ENCODE assay signal across 1 cellular context in genomic region chr1:182169203-182169602, GRCh38.
A peak's percentile ranks its signal among the peaks of the same experiment; 100 is the strongest.
TF ChIP-seq lines count a peak whose summit lies in the region.

No MANE protein-coding gene starts in this region.

TF ChIP-seq in K562, 482 proteins besides CTCF, POLR2A, EP300 and RAD21 (continued from another document and continues in another):
- TF ChIP-seq, protein P1, sequence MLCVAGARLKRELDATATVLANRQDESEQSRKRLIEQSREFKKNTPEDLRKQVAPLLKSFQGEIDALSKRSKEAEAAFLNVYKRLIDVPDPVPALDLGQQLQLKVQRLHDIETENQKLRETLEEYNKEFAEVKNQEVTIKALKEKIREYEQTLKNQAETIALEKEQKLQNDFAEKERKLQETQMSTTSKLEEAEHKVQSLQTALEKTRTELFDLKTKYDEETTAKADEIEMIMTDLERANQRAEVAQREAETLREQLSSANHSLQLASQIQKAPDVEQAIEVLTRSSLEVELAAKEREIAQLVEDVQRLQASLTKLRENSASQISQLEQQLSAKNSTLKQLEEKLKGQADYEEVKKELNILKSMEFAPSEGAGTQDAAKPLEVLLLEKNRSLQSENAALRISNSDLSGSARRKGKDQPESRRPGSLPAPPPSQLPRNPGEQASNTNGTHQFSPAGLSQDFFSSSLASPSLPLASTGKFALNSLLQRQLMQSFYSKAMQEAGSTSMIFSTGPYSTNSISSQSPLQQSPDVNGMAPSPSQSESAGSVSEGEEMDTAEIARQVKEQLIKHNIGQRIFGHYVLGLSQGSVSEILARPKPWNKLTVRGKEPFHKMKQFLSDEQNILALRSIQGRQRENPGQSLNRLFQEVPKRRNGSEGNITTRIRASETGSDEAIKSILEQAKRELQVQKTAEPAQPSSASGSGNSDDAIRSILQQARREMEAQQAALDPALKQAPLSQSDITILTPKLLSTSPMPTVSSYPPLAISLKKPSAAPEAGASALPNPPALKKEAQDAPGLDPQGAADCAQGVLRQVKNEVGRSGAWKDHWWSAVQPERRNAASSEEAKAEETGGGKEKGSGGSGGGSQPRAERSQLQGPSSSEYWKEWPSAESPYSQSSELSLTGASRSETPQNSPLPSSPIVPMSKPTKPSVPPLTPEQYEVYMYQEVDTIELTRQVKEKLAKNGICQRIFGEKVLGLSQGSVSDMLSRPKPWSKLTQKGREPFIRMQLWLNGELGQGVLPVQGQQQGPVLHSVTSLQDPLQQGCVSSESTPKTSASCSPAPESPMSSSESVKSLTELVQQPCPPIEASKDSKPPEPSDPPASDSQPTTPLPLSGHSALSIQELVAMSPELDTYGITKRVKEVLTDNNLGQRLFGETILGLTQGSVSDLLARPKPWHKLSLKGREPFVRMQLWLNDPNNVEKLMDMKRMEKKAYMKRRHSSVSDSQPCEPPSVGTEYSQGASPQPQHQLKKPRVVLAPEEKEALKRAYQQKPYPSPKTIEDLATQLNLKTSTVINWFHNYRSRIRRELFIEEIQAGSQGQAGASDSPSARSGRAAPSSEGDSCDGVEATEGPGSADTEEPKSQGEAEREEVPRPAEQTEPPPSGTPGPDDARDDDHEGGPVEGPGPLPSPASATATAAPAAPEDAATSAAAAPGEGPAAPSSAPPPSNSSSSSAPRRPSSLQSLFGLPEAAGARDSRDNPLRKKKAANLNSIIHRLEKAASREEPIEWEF (CRISPR knock-in tag; IDR thresholded peaks at IDR 0.05), result no peak
- TF ChIP-seq SNRNP70 (optimal IDR thresholded peaks at IDR 0.05; ENCODE audit: low read depth, low read length) (no peak), HCFC1 (IDR thresholded peaks at IDR 0.05; ENCODE audit: low read depth, low read length) (no peak), TBL1XR1 (IDR thresholded peaks at IDR 0.05; ENCODE audit: low read length in 2 of 2) (no peak), ETV5 (CRISPR knock-in tag; IDR thresholded peaks at IDR 0.05; ENCODE audit: low read depth) (no peak), HDAC6 (IDR thresholded peaks at IDR 0.05; ENCODE audit: low read depth, low read length) (no peak), HIVEP1 (CRISPR knock-in tag; IDR thresholded peaks at IDR 0.05) (no peak), ZBTB7A (IDR thresholded peaks at IDR 0.05; ENCODE audit: borderline replicate concordance, control insufficient read depth, low read depth, low read length) (no peak), CEBPB (tag; IDR thresholded peaks at IDR 0.05) (peak; percentile 50; the same call in 1 of the 2 replicates), HDAC1 (IDR thresholded peaks at IDR 0.05) (no peak), KLF10 (CRISPR knock-in tag; IDR thresholded peaks at IDR 0.05) (no peak), ZNF431 (CRISPR knock-in tag; IDR thresholded peaks at IDR 0.05) (no peak), DNMT1 (IDR thresholded peaks at IDR 0.05) (no peak), RAD51 (IDR thresholded peaks at IDR 0.05; ENCODE audit: borderline replicate concordance, low read depth) (peak; percentile 38; the same call in 1 of the 2 replicates), ZNF174 (CRISPR knock-in tag; IDR thresholded peaks at IDR 0.05) (no peak), ZNF384 (IDR thresholded peaks at IDR 0.05; ENCODE audit: low read depth, low read length) (no peak), BDP1 (IDR thresholded peaks at IDR 0.05; ENCODE audit: insufficient read depth, insufficient read length) (no peak), HSF4 (CRISPR knock-in tag; IDR thresholded peaks at IDR 0.05; ENCODE audit: borderline replicate concordance) (no peak), SOX6 (IDR thresholded peaks at IDR 0.05) (no peak), NR2C1 (IDR thresholded peaks at IDR 0.05) (no peak), NR2C1 (tag; IDR thresholded peaks at IDR 0.05) (no peak), ZNF551 (CRISPR knock-in tag; IDR thresholded peaks at IDR 0.05) (no peak), C11orf30 (IDR thresholded peaks at IDR 0.05; ENCODE audit: low read depth) (no peak), MEF2A (IDR thresholded peaks at IDR 0.05; ENCODE audit: control insufficient read depth, low read depth, low read length) (no peak), CBFB (CRISPR knock-in tag; IDR thresholded peaks at IDR 0.05) (no peak), THRAP3 (IDR thresholded peaks at IDR 0.05; ENCODE audit: borderline replicate concordance) (no peak), EP400 (IDR thresholded peaks at IDR 0.05) (no peak), KLF6 (CRISPR knock-in tag; IDR thresholded peaks at IDR 0.05; ENCODE audit: borderline replicate concordance) (no peak), MLX (CRISPR knock-in tag; conservative IDR thresholded peaks at IDR 0.05) (no peak), FOXP4 (CRISPR knock-in tag; IDR thresholded peaks at IDR 0.05; ENCODE audit: borderline replicate concordance) (no peak), BHLHE40 (IDR thresholded peaks at IDR 0.05; ENCODE audit: low read length) (0 out of 2 replicates have a peak, but pooled peaks have one; percentile 33), ELF2 (CRISPR knock-in tag; IDR thresholded peaks at IDR 0.05) (no peak)
- TF ChIP-seq, protein P2, sequence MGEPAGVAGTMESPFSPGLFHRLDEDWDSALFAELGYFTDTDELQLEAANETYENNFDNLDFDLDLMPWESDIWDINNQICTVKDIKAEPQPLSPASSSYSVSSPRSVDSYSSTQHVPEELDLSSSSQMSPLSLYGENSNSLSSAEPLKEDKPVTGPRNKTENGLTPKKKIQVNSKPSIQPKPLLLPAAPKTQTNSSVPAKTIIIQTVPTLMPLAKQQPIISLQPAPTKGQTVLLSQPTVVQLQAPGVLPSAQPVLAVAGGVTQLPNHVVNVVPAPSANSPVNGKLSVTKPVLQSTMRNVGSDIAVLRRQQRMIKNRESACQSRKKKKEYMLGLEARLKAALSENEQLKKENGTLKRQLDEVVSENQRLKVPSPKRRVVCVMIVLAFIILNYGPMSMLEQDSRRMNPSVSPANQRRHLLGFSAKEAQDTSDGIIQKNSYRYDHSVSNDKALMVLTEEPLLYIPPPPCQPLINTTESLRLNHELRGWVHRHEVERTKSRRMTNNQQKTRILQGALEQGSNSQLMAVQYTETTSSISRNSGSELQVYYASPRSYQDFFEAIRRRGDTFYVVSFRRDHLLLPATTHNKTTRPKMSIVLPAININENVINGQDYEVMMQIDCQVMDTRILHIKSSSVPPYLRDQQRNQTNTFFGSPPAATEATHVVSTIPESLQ (CRISPR knock-in tag; IDR thresholded peaks at IDR 0.05), result no peak
- TF ChIP-seq, protein P3, sequence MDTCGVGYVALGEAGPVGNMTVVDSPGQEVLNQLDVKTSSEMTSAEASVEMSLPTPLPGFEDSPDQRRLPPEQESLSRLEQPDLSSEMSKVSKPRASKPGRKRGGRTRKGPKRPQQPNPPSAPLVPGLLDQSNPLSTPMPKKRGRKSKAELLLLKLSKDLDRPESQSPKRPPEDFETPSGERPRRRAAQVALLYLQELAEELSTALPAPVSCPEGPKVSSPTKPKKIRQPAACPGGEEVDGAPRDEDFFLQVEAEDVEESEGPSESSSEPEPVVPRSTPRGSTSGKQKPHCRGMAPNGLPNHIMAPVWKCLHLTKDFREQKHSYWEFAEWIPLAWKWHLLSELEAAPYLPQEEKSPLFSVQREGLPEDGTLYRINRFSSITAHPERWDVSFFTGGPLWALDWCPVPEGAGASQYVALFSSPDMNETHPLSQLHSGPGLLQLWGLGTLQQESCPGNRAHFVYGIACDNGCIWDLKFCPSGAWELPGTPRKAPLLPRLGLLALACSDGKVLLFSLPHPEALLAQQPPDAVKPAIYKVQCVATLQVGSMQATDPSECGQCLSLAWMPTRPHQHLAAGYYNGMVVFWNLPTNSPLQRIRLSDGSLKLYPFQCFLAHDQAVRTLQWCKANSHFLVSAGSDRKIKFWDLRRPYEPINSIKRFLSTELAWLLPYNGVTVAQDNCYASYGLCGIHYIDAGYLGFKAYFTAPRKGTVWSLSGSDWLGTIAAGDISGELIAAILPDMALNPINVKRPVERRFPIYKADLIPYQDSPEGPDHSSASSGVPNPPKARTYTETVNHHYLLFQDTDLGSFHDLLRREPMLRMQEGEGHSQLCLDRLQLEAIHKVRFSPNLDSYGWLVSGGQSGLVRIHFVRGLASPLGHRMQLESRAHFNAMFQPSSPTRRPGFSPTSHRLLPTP (IDR thresholded peaks at IDR 0.05; ENCODE audit: borderline replicate concordance, extremely low read depth, insufficient read length), result no peak
- TF ChIP-seq, protein P4, sequence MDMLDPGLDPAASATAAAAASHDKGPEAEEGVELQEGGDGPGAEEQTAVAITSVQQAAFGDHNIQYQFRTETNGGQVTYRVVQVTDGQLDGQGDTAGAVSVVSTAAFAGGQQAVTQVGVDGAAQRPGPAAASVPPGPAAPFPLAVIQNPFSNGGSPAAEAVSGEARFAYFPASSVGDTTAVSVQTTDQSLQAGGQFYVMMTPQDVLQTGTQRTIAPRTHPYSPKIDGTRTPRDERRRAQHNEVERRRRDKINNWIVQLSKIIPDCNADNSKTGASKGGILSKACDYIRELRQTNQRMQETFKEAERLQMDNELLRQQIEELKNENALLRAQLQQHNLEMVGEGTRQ (CRISPR knock-in tag; IDR thresholded peaks at IDR 0.05), result peak; percentile 48
- TF ChIP-seq, protein P5, sequence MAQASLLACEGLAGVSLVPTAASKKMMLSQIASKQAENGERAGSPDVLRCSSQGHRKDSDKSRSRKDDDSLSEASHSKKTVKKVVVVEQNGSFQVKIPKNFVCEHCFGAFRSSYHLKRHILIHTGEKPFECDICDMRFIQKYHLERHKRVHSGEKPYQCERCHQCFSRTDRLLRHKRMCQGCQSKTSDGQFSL (CRISPR knock-in tag; IDR thresholded peaks at IDR 0.05), result no peak
- TF ChIP-seq, protein P5 (tag; IDR thresholded peaks at IDR 0.05), result no peak
- TF ChIP-seq, protein P6, sequence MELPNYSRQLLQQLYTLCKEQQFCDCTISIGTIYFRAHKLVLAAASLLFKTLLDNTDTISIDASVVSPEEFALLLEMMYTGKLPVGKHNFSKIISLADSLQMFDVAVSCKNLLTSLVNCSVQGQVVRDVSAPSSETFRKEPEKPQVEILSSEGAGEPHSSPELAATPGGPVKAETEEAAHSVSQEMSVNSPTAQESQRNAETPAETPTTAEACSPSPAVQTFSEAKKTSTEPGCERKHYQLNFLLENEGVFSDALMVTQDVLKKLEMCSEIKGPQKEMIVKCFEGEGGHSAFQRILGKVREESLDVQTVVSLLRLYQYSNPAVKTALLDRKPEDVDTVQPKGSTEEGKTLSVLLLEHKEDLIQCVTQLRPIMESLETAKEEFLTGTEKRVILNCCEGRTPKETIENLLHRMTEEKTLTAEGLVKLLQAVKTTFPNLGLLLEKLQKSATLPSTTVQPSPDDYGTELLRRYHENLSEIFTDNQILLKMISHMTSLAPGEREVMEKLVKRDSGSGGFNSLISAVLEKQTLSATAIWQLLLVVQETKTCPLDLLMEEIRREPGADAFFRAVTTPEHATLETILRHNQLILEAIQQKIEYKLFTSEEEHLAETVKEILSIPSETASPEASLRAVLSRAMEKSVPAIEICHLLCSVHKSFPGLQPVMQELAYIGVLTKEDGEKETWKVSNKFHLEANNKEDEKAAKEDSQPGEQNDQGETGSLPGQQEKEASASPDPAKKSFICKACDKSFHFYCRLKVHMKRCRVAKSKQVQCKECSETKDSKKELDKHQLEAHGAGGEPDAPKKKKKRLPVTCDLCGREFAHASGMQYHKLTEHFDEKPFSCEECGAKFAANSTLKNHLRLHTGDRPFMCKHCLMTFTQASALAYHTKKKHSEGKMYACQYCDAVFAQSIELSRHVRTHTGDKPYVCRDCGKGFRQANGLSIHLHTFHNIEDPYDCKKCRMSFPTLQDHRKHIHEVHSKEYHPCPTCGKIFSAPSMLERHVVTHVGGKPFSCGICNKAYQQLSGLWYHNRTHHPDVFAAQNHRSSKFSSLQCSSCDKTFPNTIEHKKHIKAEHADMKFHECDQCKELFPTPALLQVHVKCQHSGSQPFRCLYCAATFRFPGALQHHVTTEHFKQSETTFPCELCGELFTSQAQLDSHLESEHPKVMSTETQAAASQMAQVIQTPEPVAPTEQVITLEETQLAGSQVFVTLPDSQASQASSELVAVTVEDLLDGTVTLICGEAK (IDR thresholded peaks at IDR 0.05), result no peak
- TF ChIP-seq, protein P6 (CRISPR knock-in tag; IDR thresholded peaks at IDR 0.05), result no peak
